20 cellular contexts compared by ENCODE assay signal in the genomic region with DNA sequence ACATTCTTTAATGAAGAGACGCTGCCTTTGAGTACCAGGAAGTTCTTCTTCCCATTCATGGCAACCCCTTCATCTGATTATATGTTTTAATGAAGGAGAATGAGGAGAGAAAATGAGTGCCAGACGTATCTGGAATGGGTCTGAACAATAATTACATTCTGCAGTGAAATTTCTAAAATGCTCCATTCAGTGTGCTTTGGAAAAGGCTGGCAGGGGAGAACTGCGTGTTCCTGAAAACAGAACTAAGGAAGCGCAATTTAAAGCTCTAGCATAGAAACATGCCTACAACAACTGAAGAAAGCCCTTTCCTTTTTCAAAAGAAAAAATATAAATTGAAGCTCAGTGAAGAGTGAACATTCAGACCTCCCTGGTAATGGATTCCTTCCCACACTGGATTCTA. TPM values are rescaled to one million over a fixed set of nuclear protein-coding genes. Genes with fewer than 3 reads are reported as not detected.
A peak's percentile ranks its signal among the peaks of the same experiment; 100 is the strongest.
DNase-seq lines count a peak whose midpoint lies in the region; TF ChIP-seq lines count a peak whose summit lies in the region.
"Had no signal": no experiment of that assay in that cellular context is flagged by ENCODE, and none has a peak within 500 bp of the region (broad histone marks: within the 10 kb centered on the region; RNA-seq: fewer than 3 reads in every experiment).

No MANE protein-coding gene starts in this region.

- H3K9me3 ChIP-seq in esophagus muscularis mucosa, result no peaks in the 10 kb centered on the region
- H3K9me3 ChIP-seq: Caco-2, HAP-1 had no signal

- TF ChIP-seq CTCF in esophagus muscularis mucosa (IDR thresholded peaks at IDR 0.05), result no peak

- no peaks in the 10 kb centered on the region for H3K36me3 ChIP-seq in esophagus muscularis mucosa
- H3K36me3 ChIP-seq: HAP-1 had no signal

- in situ Hi-C loops in KBM-7 (cut with MboI; ENCODE audit: low pct_unique_long_range_greater_than_20kb, low sequenced_read_pairs), result no loop called here

- peaks cover 0 to 17% (median 2%) of the 10 kb centered on the region in 4 donors for H3K27me3 ChIP-seq in esophagus muscularis mucosa

- 68% methylated on average over 4 of the region's 4 CpGs for WGBS in esophagus muscularis mucosa

- no peak overlapping the region for H3K4me3 ChIP-seq in esophagus muscularis mucosa
- H3K4me3 ChIP-seq: HAP-1 had no signal

- H3K27ac ChIP-seq in caudate nucleus (ENCODE audit: low read depth, low read length) (peak overlapping the region; percentile 80), esophagus muscularis mucosa (replicated peaks in 1 of 4) (no peak overlapping the region)
- H3K27ac ChIP-seq: C4-2B, HL-60 had no signal

- TF ChIP-seq EP300 in esophagus muscularis mucosa (IDR thresholded peaks at IDR 0.05), result no peak

- peaks cover 0 to 11% (median 10%) of the 10 kb centered on the region in 4 donors for H3K4me1 ChIP-seq in esophagus muscularis mucosa

- intact Hi-C loops in esophagus muscularis mucosa (cut with DNase I), result no loop called here

- DNase-seq in caudate nucleus (lab: John Stamatoyannopoulos, UW) (peak in 5 of 61 donors; percentile 13 to 54 (median 27)), esophagus muscularis mucosa (ENCODE audit: extremely low spot score) (peak; percentile 21), occipital lobe (lab: John Stamatoyannopoulos, UW) (peak; percentile 3), NK-92 (lab: John Stamatoyannopoulos, UW; ENCODE audit: unreplicated experiment) (no peak), SW 1271 (lab: John Stamatoyannopoulos, UW) (no peak), KBM-7 (no peak), NCI-H82 treated with DMSO at 0.1 percent for 48 hours (lab: John Stamatoyannopoulos, UW; ENCODE audit: unreplicated experiment) (no peak)
- DNase-seq: ACHN; AML-193; Caco-2; CD4-positive, alpha-beta T cell; DMS153; DMS79; GDM1 had no signal

- TF ChIP-seq POLR2A in esophagus muscularis mucosa (IDR thresholded peaks at IDR 0.05; ENCODE audit: low read depth), result no peak

RNA-seq across cellular contexts. Expression of a gene that starts 58.8 kb away (rescaled TPM):
- total RNA-seq in esophagus muscularis mucosa (not detected), occipital lobe (not detected)
- total RNA-seq: Caco-2; CD4-positive, alpha-beta T cell; Daoy; H4; HT1080 had no signal

Comparison
In these comparisons a context has a peak if more than half of its experiments do, and no peak if none do; other contexts are left out.
1. DNase-seq: peak in esophagus muscularis mucosa (single experiment) and occipital lobe (single experiment); none in NK-92 (single experiment), SW 1271 (0 of 2), KBM-7 (single experiment) and NCI-H82 treated with DMSO at 0.1 percent for 48 hours (single experiment).